ENCODE assay signal across 8 cellular contexts in the genomic region with DNA sequence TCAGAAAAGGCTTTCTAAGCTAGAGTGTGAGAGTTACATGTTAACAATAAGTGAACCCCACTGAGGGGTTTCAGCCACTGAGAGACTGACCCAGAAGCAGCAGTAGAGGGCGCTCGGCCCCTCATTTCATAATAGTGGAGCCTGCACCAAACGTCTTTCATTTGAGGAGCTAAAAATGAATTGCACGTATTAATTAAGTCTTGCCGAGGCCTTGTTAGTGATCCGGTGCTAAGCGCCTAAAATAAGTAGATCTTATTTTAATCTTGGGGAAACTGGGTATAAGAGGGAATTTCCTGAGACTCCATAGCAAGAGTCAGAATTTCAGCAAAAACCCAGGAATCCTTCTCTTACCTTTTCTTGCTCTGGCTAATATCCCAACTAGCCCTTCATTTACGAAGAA.
DNase-seq lines count a peak whose midpoint lies in the region; ATAC-seq and TF ChIP-seq lines count a peak whose summit lies in the region.

No MANE protein-coding gene starts in this region.

- no peak overlapping the region for H3K4me2 ChIP-seq in PC-9

- ATAC-seq in GM19372 (IDR thresholded peaks at IDR 0.05; ENCODE audit: low read depth, unreplicated experiment) (peak; percentile 59), thoracic aorta (ENCODE audit: insufficient number of reproducible peaks, low FRiP score, low read depth) (no peak)

- no peaks in the 10 kb centered on the region for H3K4me1 Mint-ChIP-seq in activated T-helper 1 cell treated with anti-CD3 and anti-CD28 coated beads, Interleukin-12 subunit alpha, Interleukin-12 subunit beta, Interleukin-2, Interleukin-4 antibody, amounts not matched to agents 30 ng/mL and 10 ng/mL and 1 ng/mL, durations not matched to agents 14 hours and 24 hours and 36 hours (ENCODE audit: low read depth)

- intact Hi-C loops in PC-9 (cut with micrococcal nuclease; ENCODE audit: unreplicated experiment): loop anchor here (10.0 kb wide), 2 partner anchors 394 to 524 kb away; no protein-coding TSS in a partner anchor
- intact Hi-C loops in activated T-helper 1 cell treated with anti-CD3 and anti-CD28 coated beads, Interleukin-12 subunit alpha, Interleukin-12 subunit beta, Interleukin-2, Interleukin-4 antibody, amounts not matched to agents 30 ng/mL and 10 ng/mL and 1 ng/mL, durations not matched to agents 14 hours and 24 hours and 36 hours (cut with micrococcal nuclease): loop anchor here (2.0 to 10.0 kb wide), 5 partner anchors 154 to 1076 kb away; no protein-coding TSS in a partner anchor

- no peak overlapping the region for H3K27ac Mint-ChIP-seq in activated T-helper 1 cell treated with anti-CD3 and anti-CD28 coated beads, Interleukin-12 subunit alpha, Interleukin-12 subunit beta, Interleukin-2, Interleukin-4 antibody, amounts not matched to agents 30 ng/mL and 10 ng/mL and 1 ng/mL, durations not matched to agents 14 hours and 24 hours and 36 hours

- no TSS peak for BruUV-seq in PC-9 (replicated peaks; lab: Mats Ljungman, UMichigan)

- peak; percentile 80 to 85 for DNase-seq in AML-193 (lab: John Stamatoyannopoulos, UW)
- DNase-seq in KBM-7: peak; percentile 75
- DNase-seq in PC-9: peak in 1 of 2 experiments; percentile 43
- peak; percentile 18 for DNase-seq in activated T-helper 1 cell treated with anti-CD3 and anti-CD28 coated beads, Interleukin-12 subunit alpha, Interleukin-12 subunit beta, Interleukin-2, Interleukin-4 antibody, amounts not matched to agents 30 ng/mL and 10 ng/mL and 1 ng/mL, durations not matched to agents 14 hours and 24 hours and 36 hours (ENCODE audit: low spot score)
- peak; percentile 66 for DNase-seq in fibroblast of the aortic adventitia (ENCODE audit: low read depth)
- no peak for DNase-seq in thoracic aorta (ENCODE audit: low spot score)

- POLR2A ChIA-PET in PC-9 (lab: Charles Lee; ENCODE audit: unreplicated experiment): no interaction called here

- H3K27me3 Mint-ChIP-seq in activated T-helper 1 cell treated with anti-CD3 and anti-CD28 coated beads, Interleukin-12 subunit alpha, Interleukin-12 subunit beta, Interleukin-2, Interleukin-4 antibody, amounts not matched to agents 30 ng/mL and 10 ng/mL and 1 ng/mL, durations not matched to agents 14 hours and 24 hours and 36 hours (ENCODE audit: insufficient read depth): no peaks in the 10 kb centered on the region

- no peaks in the 10 kb centered on the region for H3K27me3 ChIP-seq in PC-9 (ENCODE audit: insufficient read depth, low read depth)
- no peaks in the 10 kb centered on the region for H3K27me3 ChIP-seq in neuron (ENCODE audit: insufficient read depth, low read length)
- H3K27me3 ChIP-seq in thoracic aorta (replicated peaks; ENCODE audit: insufficient read depth): no peaks in the 10 kb centered on the region

- H3K4me1 ChIP-seq in PC-9 (replicated peaks; ENCODE audit: insufficient read depth) (no peaks in the 10 kb centered on the region), neuron (ENCODE audit: insufficient read depth, low read length) (peaks cover 44% of the 10 kb centered on the region), thoracic aorta (ENCODE audit: control insufficient read depth in 1 of 2, low read depth in 2 of 2) (no peaks in the 10 kb centered on the region)

- H3K4me3 Mint-ChIP-seq in activated T-helper 1 cell treated with anti-CD3 and anti-CD28 coated beads, Interleukin-12 subunit alpha, Interleukin-12 subunit beta, Interleukin-2, Interleukin-4 antibody, amounts not matched to agents 30 ng/mL and 10 ng/mL and 1 ng/mL, durations not matched to agents 14 hours and 24 hours and 36 hours: no peak overlapping the region

- CTCF ChIA-PET in PC-9 (lab: Charles Lee): interaction anchor here (0.6 to 1.1 kb wide), 4 partner anchors 11 to 574 kb away, joined by 3 to 12 read pairs (median 4); no protein-coding TSS in a partner anchor

- H3K9me3 Mint-ChIP-seq in activated T-helper 1 cell treated with anti-CD3 and anti-CD28 coated beads, Interleukin-12 subunit alpha, Interleukin-12 subunit beta, Interleukin-2, Interleukin-4 antibody, amounts not matched to agents 30 ng/mL and 10 ng/mL and 1 ng/mL, durations not matched to agents 14 hours and 24 hours and 36 hours: no peaks in the 10 kb centered on the region

- H3K4me3 ChIP-seq in PC-9 (no peak overlapping the region), fibroblast of the aortic adventitia (ENCODE audit: low read depth, low read length) (no peak overlapping the region), neuron (ENCODE audit: low read length) (peak overlapping the region; percentile 33), thoracic aorta (no peak overlapping the region)

- no peaks in the 10 kb centered on the region for H3K36me3 ChIP-seq in PC-9 (ENCODE audit: low read depth)
- no peaks in the 10 kb centered on the region for H3K36me3 ChIP-seq in neuron (ENCODE audit: insufficient read depth, low read length)
- no peaks in the 10 kb centered on the region for H3K36me3 ChIP-seq in thoracic aorta

- TF ChIP-seq CTCF in PC-9 (conservative IDR thresholded peaks at IDR 0.05) (peak; percentile 75), fibroblast of the aortic adventitia (IDR thresholded peaks at IDR 0.05; ENCODE audit: insufficient read depth, low read length) (peak; percentile 89), thoracic aorta (IDR thresholded peaks at IDR 0.05) (peak; percentile 57)

- no peaks in the 10 kb centered on the region for H3K79me2 ChIP-seq in PC-9 (ENCODE audit: low read depth)

- H3K9me2 ChIP-seq in PC-9 (ENCODE audit: insufficient read depth): no peaks in the 10 kb centered on the region

- no peak overlapping the region for H2AFZ ChIP-seq in PC-9
- H2AFZ ChIP-seq in neuron (ENCODE audit: low read depth, low read length): peak overlapping the region; percentile 13

- in situ Hi-C loops in KBM-7 (cut with MboI; ENCODE audit: low pct_unique_long_range_greater_than_20kb, low sequenced_read_pairs): no loop called here

- H3K27ac ChIP-seq in PC-9 (no peak overlapping the region), thoracic aorta (no peak overlapping the region)

- no peaks in the 10 kb centered on the region for H3K36me3 Mint-ChIP-seq in activated T-helper 1 cell treated with anti-CD3 and anti-CD28 coated beads, Interleukin-12 subunit alpha, Interleukin-12 subunit beta, Interleukin-2, Interleukin-4 antibody, amounts not matched to agents 30 ng/mL and 10 ng/mL and 1 ng/mL, durations not matched to agents 14 hours and 24 hours and 36 hours (ENCODE audit: low read depth)

- H3K9me3 ChIP-seq in PC-9 (ENCODE audit: insufficient read depth, low read depth) (no peaks in the 10 kb centered on the region), neuron (ENCODE audit: low read length) (no peaks in the 10 kb centered on the region), thoracic aorta (no peaks in the 10 kb centered on the region)

- H3F3A ChIP-seq in PC-9 (ENCODE audit: insufficient read depth, low read depth): no peaks in the 10 kb centered on the region

- H4K20me1 ChIP-seq in PC-9 (ENCODE audit: insufficient read depth): no peaks in the 10 kb centered on the region
